13 cellular contexts compared by ENCODE assay signal in the genomic region with DNA sequence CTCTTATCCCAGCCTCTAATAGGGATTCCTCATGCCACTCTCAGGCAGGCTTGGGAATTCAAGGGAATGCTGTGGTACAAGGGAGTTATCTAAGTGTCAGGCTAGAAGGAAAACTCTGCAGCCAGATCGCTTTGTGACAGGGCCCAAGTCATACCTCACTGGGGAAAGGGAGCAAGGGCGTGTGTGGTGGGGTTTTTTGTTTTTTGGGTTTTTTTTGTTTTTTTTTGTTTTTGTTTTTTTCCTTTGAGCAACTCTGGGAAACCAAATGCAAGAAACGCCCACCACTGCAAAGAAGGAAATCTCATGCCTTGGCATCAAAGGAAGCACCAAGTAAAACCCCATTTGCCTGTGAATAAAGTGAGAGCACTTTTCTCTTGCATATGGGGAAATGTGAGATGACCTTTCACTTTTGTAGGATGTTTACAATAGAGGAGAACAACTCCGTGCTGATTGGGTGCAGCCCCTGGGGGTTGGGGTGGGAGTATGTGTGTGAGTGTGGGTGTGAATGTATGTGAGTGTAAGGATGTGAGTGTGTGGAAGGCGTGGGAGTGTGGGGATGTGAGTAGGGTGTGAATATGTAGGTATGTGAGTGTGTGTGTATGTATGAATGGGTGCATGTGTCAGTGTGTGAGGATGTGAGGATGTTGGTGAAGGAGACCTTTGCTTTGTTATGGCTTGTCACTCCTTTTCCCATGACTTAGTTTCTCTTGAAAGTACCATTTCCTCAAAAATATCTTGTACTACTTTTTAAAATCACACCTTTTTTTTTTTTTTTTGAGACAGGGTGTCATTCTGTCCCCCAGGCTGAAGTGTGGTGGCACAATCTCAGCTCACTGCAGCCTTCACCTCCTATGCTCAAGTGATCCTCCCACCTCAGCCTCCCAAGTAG. TPM values are rescaled to one million over a fixed set of nuclear protein-coding genes. Genes with fewer than 3 reads are reported as not detected.
DNase-seq lines count a peak whose midpoint lies in the region; ATAC-seq lines count a peak whose summit lies in the region.
"Had no signal": no experiment of that assay in that cellular context is flagged by ENCODE, and none has a peak within 500 bp of the region (broad histone marks: within the 10 kb centered on the region; RNA-seq: fewer than 3 reads in every experiment).

No MANE protein-coding gene starts in this region.

- ATAC-seq in GM19043 (IDR thresholded peaks at IDR 0.05; ENCODE audit: low read depth, unreplicated experiment) (peak; percentile 33), HG02610 (IDR thresholded peaks at IDR 0.05; ENCODE audit: unreplicated experiment) (peak; percentile 27), HG03457 (IDR thresholded peaks at IDR 0.05; ENCODE audit: unreplicated experiment) (no peak)

- DNase-seq in activated CD8-positive, alpha-beta memory T cell treated with anti-CD3 and anti-CD28 coated beads, Interleukin-2, amount 50 U/mL, for 4 hours = peak; percentile 24
- peak; percentile 46 to 58 for DNase-seq in stimulated activated CD4-positive, alpha-beta T cell treated with anti-CD3 and anti-CD28 coated beads, Interleukin-2, amount 100 ng/mL, for 24 hours
- DNase-seq in HT-29 (ENCODE audit: low spot score) (no peak), NCI-H1048 (lab: John Stamatoyannopoulos, UW) (no peak), RKO (ENCODE audit: low spot score) (no peak)
- DNase-seq: DMS53, KBM-7, NCI-H524 treated with DMSO at 0.1 percent for 48 hours, right lobe of liver had no signal

RNA-seq across cellular contexts. Expression of a gene that starts 34.6 kb away (rescaled TPM):
- not detected in 2 replicates for total RNA-seq in HT-29 (2014; rRNA removed; shearing (Covaris generic))
- total RNA-seq: fibroblast of villous mesenchyme had no signal

Comparison
In these comparisons a context has a peak if more than half of its experiments do, and no peak if none do; other contexts are left out.
1. DNase-seq: peak in activated CD8-positive, alpha-beta memory T cell treated with anti-CD3 and anti-CD28 coated beads, Interleukin-2, amount 50 U/mL, for 4 hours (single experiment) and stimulated activated CD4-positive, alpha-beta T cell treated with anti-CD3 and anti-CD28 coated beads, Interleukin-2, amount 100 ng/mL, for 24 hours (2 of 2); none in HT-29 (single experiment), NCI-H1048 (single experiment) and RKO (single experiment).